19 cellular contexts compared by ENCODE assay signal in the genomic region with DNA sequence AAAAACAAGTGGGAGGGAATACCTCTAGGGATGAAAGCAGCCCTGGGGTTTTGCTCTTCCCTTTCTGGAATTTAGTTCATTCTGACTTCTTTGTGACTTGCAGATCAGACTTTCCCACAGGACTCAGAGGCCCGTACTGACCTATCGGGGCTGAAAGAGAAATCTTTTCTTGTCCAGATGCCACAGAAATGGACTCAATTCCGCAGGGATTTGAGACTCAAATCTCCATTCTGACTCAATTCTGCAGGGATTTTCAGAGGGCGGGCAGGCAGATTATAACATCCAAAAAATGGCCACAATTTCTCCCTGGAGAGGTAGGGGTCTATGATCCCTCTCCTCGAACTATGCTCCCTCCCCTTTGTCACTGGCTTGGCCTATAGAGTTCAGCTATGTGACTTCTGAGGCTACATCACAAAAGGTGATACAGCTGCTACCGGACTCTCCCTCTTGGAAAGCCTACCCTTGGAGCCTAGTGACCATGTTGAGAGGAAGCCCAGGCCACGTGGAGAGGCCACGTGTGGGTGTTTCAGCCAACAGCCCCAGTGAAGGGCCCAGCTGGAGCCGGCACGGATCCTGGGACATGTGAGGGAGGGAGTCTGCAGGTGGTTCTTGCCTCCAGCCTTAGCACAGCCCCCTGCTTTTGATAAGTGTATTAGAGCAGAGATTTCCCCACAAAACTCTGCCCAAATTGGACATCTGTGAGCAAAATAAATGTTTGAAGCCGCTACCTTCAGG. TPM values are rescaled to one million over a fixed set of nuclear protein-coding genes. Genes with fewer than 3 reads are reported as not detected.
A peak's percentile ranks its signal among the peaks of the same experiment; 100 is the strongest.
DNase-seq lines count a peak whose midpoint lies in the region; ATAC-seq, FAIRE-seq and TF ChIP-seq lines count a peak whose summit lies in the region.
"Had no signal": no experiment of that assay in that cellular context is flagged by ENCODE, and none has a peak within 500 bp of the region (broad histone marks: within the 10 kb centered on the region; RNA-seq: fewer than 3 reads in every experiment).

No MANE protein-coding gene starts in this region.

- ATAC-seq in sciatic nerve (peak; percentile 81), left lobe of liver (no peak), HG02870 (IDR thresholded peaks at IDR 0.05; ENCODE audit: unreplicated experiment) (no peak)
- ATAC-seq: stimulated activated effector memory CD8-positive, alpha-beta T cell treated with anti-CD3 and anti-CD28 coated beads, Interleukin-12 subunit alpha, Interleukin-12 subunit beta, amount 100 ng/mL, for 72 hours had no signal

- peak overlapping the region; percentile 8 for H3K4me3 ChIP-seq in coronary artery
- H3K4me3 ChIP-seq: adrenal gland had no signal

- peak overlapping the region; percentile 67 to 89 for H3K27ac ChIP-seq in coronary artery
- H3K27ac ChIP-seq: adrenal gland had no signal

- TF ChIP-seq POLR2A in GM12892 (IDR thresholded peaks at IDR 0.05; ENCODE audit: low read depth, low read length) (no peak), GM12891 (IDR thresholded peaks at IDR 0.05; ENCODE audit: low read depth, low read length) (no peak)

- no peak for TF ChIP-seq CTCF in coronary artery (IDR thresholded peaks at IDR 0.05)

- DNase-seq in GM12892 (ENCODE audit: insufficient read length): no peak
- DNase-seq in coronary artery (ENCODE audit: low spot score): peak; percentile 86
- peak in 41 of 51 donors; percentile 10 to 85 (median 63) for DNase-seq in hypothalamus (lab: John Stamatoyannopoulos, UW)
- DNase-seq in sciatic nerve (ENCODE audit: low spot score): peak; percentile 74
- no peak for DNase-seq in left lobe of liver (ENCODE audit: low spot score)
- DNase-seq in NCI-H2081 (lab: John Stamatoyannopoulos, UW): no peak
- no peak for DNase-seq in GM12891 (ENCODE audit: insufficient read length, low spot score)
- DNase-seq: ACHN; activated CD8-positive, alpha-beta memory T cell treated with anti-CD3 and anti-CD28 coated beads for 24 hours; adrenal gland; CD8-positive, alpha-beta memory T cell; Kasumi-1; NCI-H446; T-helper 1 cell had no signal

- intact Hi-C loops in sciatic nerve (cut with DNase I): no loop called here

- FAIRE-seq in GM12892 (lab: Jason Lieb, UNC) (peak; percentile 27), GM12891 (lab: Jason Lieb, UNC) (no peak)
- FAIRE-seq: colon, keratinocyte, urothelium cell line had no signal

TF ChIP-seq in GM12891, 5 proteins besides CTCF, POLR2A, EP300 and RAD21:
- TF ChIP-seq POU2F2 (IDR thresholded peaks at IDR 0.05; ENCODE audit: low read depth, low read length): no peak
- TF ChIP-seq SPI1 (IDR thresholded peaks at IDR 0.05; ENCODE audit: low read depth, low read length): no peak
- TF ChIP-seq POLR2AphosphoS5 (IDR thresholded peaks at IDR 0.05; ENCODE audit: low read depth, low read length): no peak

RNA-seq across cellular contexts. Expression of a gene that starts 4.8 kb away (rescaled TPM):
- not detected for polyA plus RNA-seq in GM12892 (2012; ENCODE audit: missing spikeins)
- total RNA-seq in sciatic nerve (41.9 TPM), left lobe of liver (27.3 TPM)
- polyA plus RNA-seq in GM12891 (2012; ENCODE audit: low read depth, missing spikeins): not detected
- polyA plus RNA-seq: keratinocyte had no signal

Comparison
In these comparisons a context has a peak if more than half of its experiments do, and no peak if none do; other contexts are left out.
1. DNase-seq: peak in coronary artery (single experiment), hypothalamus (41 of 51) and sciatic nerve (single experiment); none in GM12892 (single experiment), left lobe of liver (single experiment), NCI-H2081 (0 of 2) and GM12891 (single experiment).